ENCODE assay signal across 8 cellular contexts in the genomic region with DNA sequence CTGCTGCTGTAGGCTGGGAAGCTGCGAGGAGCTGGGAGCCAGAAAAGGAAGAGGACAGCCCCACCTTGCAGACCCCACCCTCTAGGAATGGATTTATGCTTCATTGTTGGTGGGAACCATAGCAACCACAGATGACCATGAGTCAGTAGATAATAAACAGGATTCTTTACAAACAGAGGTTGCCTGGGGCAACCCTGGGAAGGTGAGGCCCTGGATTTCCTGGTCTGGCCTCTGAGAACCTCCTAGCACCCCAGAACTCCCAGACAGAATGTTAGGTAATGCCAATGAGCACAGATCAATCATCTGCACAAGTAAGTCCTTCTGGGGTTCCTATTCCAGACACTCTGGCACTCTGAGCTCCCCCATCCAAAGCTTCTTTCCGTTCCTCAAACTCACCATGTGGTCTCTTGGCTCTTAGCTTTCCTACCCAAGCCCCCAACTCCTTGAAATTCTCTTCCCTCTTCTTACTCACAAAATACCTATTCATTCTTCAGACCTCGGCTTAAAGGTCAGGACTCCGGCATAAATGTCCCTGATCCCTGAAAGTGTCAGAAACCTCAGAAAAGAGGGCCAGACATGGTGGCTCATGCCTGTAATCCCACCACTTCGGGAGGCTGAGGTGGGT. TPM values are rescaled to one million over a fixed set of nuclear protein-coding genes. Genes with fewer than 3 reads are reported as not detected.
A peak's percentile ranks its signal among the peaks of the same experiment; 100 is the strongest.
DNase-seq lines count a peak whose midpoint lies in the region; ATAC-seq and TF ChIP-seq lines count a peak whose summit lies in the region.

No MANE protein-coding gene starts in this region.

- no peak overlapping the region for H3K27ac Mint-ChIP-seq in endodermal cell

- no peak overlapping the region for H3K4me3 ChIP-seq in endodermal cell (ENCODE audit: low read length)
- H3K4me3 ChIP-seq in mucosa of stomach (ENCODE audit: low read length) = no peak overlapping the region

- no peaks in the 10 kb centered on the region for H3K9me3 ChIP-seq in endodermal cell (ENCODE audit: control insufficient read depth, low read length)
- no peaks in the 10 kb centered on the region for H3K9me3 ChIP-seq in mucosa of stomach (ENCODE audit: control insufficient read depth, low read length)

- H3K27ac ChIP-seq in endodermal cell (ENCODE audit: low read depth, low read length) = peak overlapping the region; percentile 88

- TF ChIP-seq CTCF in endodermal cell (conservative IDR thresholded peaks at IDR 0.05) = no peak

- H3K36me3 Mint-ChIP-seq in endodermal cell (ENCODE audit: low read depth) = peaks cover 6% of the 10 kb centered on the region

- no peak overlapping the region for H3K4me3 Mint-ChIP-seq in endodermal cell

- H3K4me1 ChIP-seq in endodermal cell (ENCODE audit: control insufficient read depth, insufficient read depth, low read length) = no peaks in the 10 kb centered on the region
- H3K4me1 ChIP-seq in mucosa of stomach (ENCODE audit: control insufficient read depth, insufficient read depth, low read length) = peaks cover 43% of the 10 kb centered on the region

- H3K36me3 ChIP-seq in endodermal cell (ENCODE audit: control insufficient read depth, insufficient read depth, low read length) (no peaks in the 10 kb centered on the region), mucosa of stomach (ENCODE audit: control insufficient read depth, insufficient read depth, low read length) (no peaks in the 10 kb centered on the region)

- DNase-seq in Caki2 (ENCODE audit: low read depth) = peak; percentile 86
- peak; percentile 93 for DNase-seq in NCI-H146 treated with DMSO at 0.1 percent for 48 hours (lab: John Stamatoyannopoulos, UW; ENCODE audit: unreplicated experiment)
- DNase-seq in endodermal cell = no peak
- DNase-seq in activated CD4-positive, alpha-beta T cell treated with anti-CD3 and anti-CD28 coated beads for 48 hours = no peak
- DNase-seq in T-helper 2 cell = no peak
- no peak for DNase-seq in iPS-NIHi11 (ENCODE audit: low spot score)

- H3K9ac ChIP-seq in endodermal cell (ENCODE audit: extremely low read depth, low read length, poor library complexity, severe bottlenecking) = no peak overlapping the region
- peak overlapping the region; percentile 73 for H3K9ac ChIP-seq in mucosa of stomach (ENCODE audit: low read length)

- no peaks in the 10 kb centered on the region for H3K27me3 ChIP-seq in endodermal cell (ENCODE audit: control insufficient read depth, insufficient read depth, low read length, poor library complexity, severe bottlenecking)
- no peaks in the 10 kb centered on the region for H3K27me3 ChIP-seq in mucosa of stomach (ENCODE audit: control insufficient read depth, insufficient read depth, low read length)

- peaks cover 18% of the 10 kb centered on the region for H3K4me1 Mint-ChIP-seq in endodermal cell

- in situ Hi-C loops in Caki2 (cut with HindIII; ENCODE audit: low pct_unique_long_range_greater_than_20kb, low sequenced_read_pairs) = no loop called here

- peaks cover 31% of the 10 kb centered on the region for H3K9me3 Mint-ChIP-seq in endodermal cell

- no peak for ATAC-seq in GM18511 (IDR thresholded peaks at IDR 0.05; ENCODE audit: unreplicated experiment)

- no peaks in the 10 kb centered on the region for H3K27me3 Mint-ChIP-seq in endodermal cell (ENCODE audit: insufficient read depth)

- 76 to 93% methylated on average over 4 of the region's 5 CpGs for WGBS in endodermal cell (ENCODE audit: insufficient coverage in 1 of 2, insufficient read length in 1 of 2), 2 experiments

RNA-seq across cellular contexts. Expression of gene PLEKHG6, which starts 15.2 kb away (rescaled TPM):
- total RNA-seq in Caki2 (2014; rRNA removed; shearing (Covaris generic); ENCODE audit: low replicate concordance) = 1.0 and 2.0 TPM in 2 replicates
- total RNA-seq in endodermal cell = 10 to 100 TPM; 24.8 to 37.2 TPM
- polyA plus RNA-seq in endodermal cell (2013, experiment 1 of 2) = 7.1 TPM
- polyA plus RNA-seq in endodermal cell (2013, experiment 2 of 2) = 4.6 TPM

RNA-seq across cellular contexts. Expression of gene TNFRSF1A, which starts 46.6 kb away (rescaled TPM):
- total RNA-seq in Caki2 (2014; rRNA removed; shearing (Covaris generic); ENCODE audit: low replicate concordance) = 121 and 171 TPM in 2 replicates
- 10 to 100 TPM; 43.2 to 86.2 TPM for total RNA-seq in endodermal cell
- 39.7 TPM for polyA plus RNA-seq in endodermal cell (2013, experiment 1 of 2)
- polyA plus RNA-seq in endodermal cell (2013, experiment 2 of 2) = 37.7 TPM

Comparison
In these comparisons a context has a peak if more than half of its experiments do, and no peak if none do; other contexts are left out.
1. DNase-seq: peak in Caki2 (single experiment) and NCI-H146 treated with DMSO at 0.1 percent for 48 hours (single experiment); none in endodermal cell (single experiment), activated CD4-positive, alpha-beta T cell treated with anti-CD3 and anti-CD28 coated beads for 48 hours (single experiment), T-helper 2 cell (0 of 5) and iPS-NIHi11 (single experiment).